Comparison of ENCODE assay signal across 17 cellular contexts in the genomic region with DNA sequence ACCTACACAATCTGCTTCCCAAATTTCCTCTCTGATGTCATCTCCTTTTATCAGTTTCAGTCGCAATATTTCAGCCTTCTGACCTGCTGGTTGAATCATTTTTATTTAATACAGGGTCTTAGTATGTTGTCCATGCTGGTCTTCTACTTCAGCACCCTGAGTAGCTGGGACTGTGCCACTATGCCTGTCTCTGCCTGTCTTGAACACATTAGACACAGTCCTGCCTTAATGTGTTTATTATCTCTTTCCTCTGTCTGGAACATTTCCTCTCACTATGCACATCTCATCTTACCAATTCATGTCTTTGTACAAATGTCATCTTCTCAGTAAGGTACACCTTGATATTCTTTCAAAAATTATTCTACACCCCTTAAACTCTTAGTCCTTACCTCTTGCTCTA.
"Had no signal": no experiment of that assay in that cellular context is flagged by ENCODE, and none has a peak within 500 bp of the region (broad histone marks: within the 10 kb centered on the region; RNA-seq: fewer than 3 reads in every experiment).

No MANE protein-coding gene starts in this region.

- H3K27ac ChIP-seq: colonic mucosa, pancreas, sigmoid colon, spleen, tibial artery had no signal

- H3K4me1 ChIP-seq: colonic mucosa, pancreas, sigmoid colon, tibial artery had no signal

- FAIRE-seq: keratinocyte, pancreas, TTC549, urothelium cell line had no signal

- H3K36me3 Mint-ChIP-seq: naive B cell, WTC11 had no signal

- H3K4me1 Mint-ChIP-seq: naive B cell, WTC11 had no signal

- H3K4me3 ChIP-seq: colonic mucosa, pancreas, sigmoid colon, spleen, tibial artery had no signal

- H3K27ac Mint-ChIP-seq: naive B cell; T-helper 1 cell treated with Interleukin-12 subunit alpha and Interleukin-12 subunit beta and Interleukin-4 antibody, amounts not matched to agents 30 μg/mL and 1 μg/mL, for 36 hours; WTC11 had no signal

- H3K27me3 ChIP-seq: colonic mucosa, pancreas, sigmoid colon, spleen, tibial artery had no signal

- H3K4me3 Mint-ChIP-seq: naive B cell; T-helper 1 cell treated with Interleukin-12 subunit alpha and Interleukin-12 subunit beta and Interleukin-4 antibody, amounts not matched to agents 30 μg/mL and 1 μg/mL, for 36 hours; WTC11 had no signal

- H3K9me3 Mint-ChIP-seq: T-helper 1 cell treated with Interleukin-12 subunit alpha and Interleukin-12 subunit beta and Interleukin-4 antibody, amounts not matched to agents 30 μg/mL and 1 μg/mL, for 36 hours; WTC11 had no signal

- H3K9me3 ChIP-seq: colonic mucosa, pancreas, sigmoid colon, spleen, tibial artery had no signal

- H3K36me3 ChIP-seq: colonic mucosa, pancreas, sigmoid colon, spleen, tibial artery had no signal

- H3K27me3 Mint-ChIP-seq: naive B cell had no signal

- ATAC-seq: esophagus mucosa, left lobe of liver, pancreas, WTC11 had no signal

- DNase-seq: activated CD4-positive, alpha-beta T cell treated with anti-CD3 and anti-CD28 coated beads, Interleukin-2, amount 50 U/mL, for 1 hour; activated T-cell treated with anti-CD3 and anti-CD28 coated beads, Interleukin-2, amount 50 U/mL, for 48 hours; amniotic stem cell; caudate nucleus; colonic mucosa; naive B cell; pancreas; sigmoid colon; spleen; tibial artery had no signal
